1 cellular context compared by ENCODE assay signal in the genomic region with DNA sequence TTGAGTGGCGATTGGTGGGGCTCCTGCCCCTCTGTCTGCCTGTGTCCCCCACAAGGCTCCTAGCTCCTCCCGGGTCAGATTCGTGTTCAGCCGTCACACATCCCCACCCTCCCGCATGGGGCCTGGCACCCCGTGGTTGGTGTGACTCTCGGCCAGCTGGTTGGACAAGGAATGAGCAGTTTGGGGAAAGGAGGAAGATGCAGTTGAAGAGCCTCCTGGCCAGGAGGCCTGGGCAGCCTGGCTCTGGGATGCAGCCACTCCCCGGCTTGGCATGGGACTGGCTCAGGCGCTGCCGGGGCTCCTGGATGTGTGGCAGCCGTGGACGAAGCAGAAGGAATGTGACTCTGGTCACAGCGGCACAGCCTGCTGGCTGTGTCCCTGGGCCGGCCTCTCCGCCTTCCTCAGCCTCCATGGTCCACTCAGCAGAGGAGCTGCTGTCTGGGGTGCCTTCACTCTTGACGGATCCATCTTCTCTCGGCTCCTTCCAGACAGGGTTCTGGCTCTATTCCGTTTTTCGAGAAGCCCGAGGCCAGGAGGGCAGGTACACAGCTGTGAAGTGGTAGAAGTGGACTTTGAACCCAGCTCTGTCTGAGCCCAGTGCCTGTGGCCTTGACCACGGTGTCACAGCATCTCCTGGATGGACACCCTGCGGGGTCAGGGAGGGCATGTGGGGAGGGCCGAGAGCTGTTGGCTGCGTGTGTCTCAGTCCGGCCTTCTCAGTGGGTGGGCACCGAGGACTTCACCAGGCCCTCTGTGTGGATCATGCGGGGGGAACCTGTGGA.
TF ChIP-seq lines count a peak whose summit lies in the region.

No MANE protein-coding gene starts in this region.

TF ChIP-seq in HepG2, 621 proteins besides CTCF, POLR2A, EP300 and RAD21 (continued from another document and continues in another):
- TF ChIP-seq, protein P1, sequence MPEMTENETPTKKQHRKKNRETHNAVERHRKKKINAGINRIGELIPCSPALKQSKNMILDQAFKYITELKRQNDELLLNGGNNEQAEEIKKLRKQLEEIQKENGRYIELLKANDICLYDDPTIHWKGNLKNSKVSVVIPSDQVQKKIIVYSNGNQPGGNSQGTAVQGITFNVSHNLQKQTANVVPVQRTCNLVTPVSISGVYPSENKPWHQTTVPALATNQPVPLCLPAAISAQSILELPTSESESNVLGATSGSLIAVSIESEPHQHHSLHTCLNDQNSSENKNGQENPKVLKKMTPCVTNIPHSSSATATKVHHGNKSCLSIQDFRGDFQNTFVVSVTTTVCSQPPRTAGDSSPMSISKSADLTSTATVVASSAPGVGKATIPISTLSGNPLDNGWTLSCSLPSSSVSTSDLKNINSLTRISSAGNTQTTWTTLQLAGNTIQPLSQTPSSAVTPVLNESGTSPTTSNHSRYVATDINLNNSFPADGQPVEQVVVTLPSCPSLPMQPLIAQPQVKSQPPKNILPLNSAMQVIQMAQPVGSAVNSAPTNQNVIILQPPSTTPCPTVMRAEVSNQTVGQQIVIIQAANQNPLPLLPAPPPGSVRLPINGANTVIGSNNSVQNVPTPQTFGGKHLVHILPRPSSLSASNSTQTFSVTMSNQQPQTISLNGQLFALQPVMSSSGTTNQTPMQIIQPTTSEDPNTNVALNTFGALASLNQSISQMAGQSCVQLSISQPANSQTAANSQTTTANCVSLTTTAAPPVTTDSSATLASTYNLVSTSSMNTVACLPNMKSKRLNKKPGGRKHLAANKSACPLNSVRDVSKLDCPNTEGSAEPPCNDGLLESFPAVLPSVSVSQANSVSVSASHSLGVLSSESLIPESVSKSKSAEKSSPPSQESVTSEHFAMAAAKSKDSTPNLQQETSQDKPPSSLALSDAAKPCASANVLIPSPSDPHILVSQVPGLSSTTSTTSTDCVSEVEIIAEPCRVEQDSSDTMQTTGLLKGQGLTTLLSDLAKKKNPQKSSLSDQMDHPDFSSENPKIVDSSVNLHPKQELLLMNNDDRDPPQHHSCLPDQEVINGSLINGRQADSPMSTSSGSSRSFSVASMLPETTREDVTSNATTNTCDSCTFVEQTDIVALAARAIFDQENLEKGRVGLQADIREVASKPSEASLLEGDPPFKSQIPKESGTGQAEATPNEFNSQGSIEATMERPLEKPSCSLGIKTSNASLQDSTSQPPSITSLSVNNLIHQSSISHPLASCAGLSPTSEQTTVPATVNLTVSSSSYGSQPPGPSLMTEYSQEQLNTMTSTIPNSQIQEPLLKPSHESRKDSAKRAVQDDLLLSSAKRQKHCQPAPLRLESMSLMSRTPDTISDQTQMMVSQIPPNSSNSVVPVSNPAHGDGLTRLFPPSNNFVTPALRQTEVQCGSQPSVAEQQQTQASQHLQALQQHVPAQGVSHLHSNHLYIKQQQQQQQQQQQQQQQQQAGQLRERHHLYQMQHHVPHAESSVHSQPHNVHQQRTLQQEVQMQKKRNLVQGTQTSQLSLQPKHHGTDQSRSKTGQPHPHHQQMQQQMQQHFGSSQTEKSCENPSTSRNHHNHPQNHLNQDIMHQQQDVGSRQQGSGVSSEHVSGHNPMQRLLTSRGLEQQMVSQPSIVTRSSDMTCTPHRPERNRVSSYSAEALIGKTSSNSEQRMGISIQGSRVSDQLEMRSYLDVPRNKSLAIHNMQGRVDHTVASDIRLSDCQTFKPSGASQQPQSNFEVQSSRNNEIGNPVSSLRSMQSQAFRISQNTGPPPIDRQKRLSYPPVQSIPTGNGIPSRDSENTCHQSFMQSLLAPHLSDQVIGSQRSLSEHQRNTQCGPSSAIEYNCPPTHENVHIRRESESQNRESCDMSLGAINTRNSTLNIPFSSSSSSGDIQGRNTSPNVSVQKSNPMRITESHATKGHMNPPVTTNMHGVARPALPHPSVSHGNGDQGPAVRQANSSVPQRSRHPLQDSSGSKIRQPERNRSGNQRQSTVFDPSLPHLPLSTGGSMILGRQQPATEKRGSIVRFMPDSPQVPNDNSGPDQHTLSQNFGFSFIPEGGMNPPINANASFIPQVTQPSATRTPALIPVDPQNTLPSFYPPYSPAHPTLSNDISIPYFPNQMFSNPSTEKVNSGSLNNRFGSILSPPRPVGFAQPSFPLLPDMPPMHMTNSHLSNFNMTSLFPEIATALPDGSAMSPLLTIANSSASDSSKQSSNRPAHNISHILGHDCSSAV (CRISPR knock-in tag; IDR thresholded peaks at IDR 0.05; ENCODE audit: borderline replicate concordance): no peak
- TF ChIP-seq ZFP37 (CRISPR knock-in tag; IDR thresholded peaks at IDR 0.05; ENCODE audit: borderline replicate concordance): no peak
- TF ChIP-seq, protein P2, sequence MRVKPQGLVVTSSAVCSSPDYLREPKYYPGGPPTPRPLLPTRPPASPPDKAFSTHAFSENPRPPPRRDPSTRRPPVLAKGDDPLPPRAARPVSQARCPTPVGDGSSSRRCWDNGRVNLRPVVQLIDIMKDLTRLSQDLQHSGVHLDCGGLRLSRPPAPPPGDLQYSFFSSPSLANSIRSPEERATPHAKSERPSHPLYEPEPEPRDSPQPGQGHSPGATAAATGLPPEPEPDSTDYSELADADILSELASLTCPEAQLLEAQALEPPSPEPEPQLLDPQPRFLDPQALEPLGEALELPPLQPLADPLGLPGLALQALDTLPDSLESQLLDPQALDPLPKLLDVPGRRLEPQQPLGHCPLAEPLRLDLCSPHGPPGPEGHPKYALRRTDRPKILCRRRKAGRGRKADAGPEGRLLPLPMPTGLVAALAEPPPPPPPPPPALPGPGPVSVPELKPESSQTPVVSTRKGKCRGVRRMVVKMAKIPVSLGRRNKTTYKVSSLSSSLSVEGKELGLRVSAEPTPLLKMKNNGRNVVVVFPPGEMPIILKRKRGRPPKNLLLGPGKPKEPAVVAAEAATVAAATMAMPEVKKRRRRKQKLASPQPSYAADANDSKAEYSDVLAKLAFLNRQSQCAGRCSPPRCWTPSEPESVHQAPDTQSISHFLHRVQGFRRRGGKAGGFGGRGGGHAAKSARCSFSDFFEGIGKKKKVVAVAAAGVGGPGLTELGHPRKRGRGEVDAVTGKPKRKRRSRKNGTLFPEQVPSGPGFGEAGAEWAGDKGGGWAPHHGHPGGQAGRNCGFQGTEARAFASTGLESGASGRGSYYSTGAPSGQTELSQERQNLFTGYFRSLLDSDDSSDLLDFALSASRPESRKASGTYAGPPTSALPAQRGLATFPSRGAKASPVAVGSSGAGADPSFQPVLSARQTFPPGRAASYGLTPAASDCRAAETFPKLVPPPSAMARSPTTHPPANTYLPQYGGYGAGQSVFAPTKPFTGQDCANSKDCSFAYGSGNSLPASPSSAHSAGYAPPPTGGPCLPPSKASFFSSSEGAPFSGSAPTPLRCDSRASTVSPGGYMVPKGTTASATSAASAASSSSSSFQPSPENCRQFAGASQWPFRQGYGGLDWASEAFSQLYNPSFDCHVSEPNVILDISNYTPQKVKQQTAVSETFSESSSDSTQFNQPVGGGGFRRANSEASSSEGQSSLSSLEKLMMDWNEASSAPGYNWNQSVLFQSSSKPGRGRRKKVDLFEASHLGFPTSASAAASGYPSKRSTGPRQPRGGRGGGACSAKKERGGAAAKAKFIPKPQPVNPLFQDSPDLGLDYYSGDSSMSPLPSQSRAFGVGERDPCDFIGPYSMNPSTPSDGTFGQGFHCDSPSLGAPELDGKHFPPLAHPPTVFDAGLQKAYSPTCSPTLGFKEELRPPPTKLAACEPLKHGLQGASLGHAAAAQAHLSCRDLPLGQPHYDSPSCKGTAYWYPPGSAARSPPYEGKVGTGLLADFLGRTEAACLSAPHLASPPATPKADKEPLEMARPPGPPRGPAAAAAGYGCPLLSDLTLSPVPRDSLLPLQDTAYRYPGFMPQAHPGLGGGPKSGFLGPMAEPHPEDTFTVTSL (CRISPR knock-in tag; IDR thresholded peaks at IDR 0.05; ENCODE audit: borderline replicate concordance): 0 out of 2 replicates have a peak, but pooled peaks have one; percentile 44
- TF ChIP-seq, protein P3, sequence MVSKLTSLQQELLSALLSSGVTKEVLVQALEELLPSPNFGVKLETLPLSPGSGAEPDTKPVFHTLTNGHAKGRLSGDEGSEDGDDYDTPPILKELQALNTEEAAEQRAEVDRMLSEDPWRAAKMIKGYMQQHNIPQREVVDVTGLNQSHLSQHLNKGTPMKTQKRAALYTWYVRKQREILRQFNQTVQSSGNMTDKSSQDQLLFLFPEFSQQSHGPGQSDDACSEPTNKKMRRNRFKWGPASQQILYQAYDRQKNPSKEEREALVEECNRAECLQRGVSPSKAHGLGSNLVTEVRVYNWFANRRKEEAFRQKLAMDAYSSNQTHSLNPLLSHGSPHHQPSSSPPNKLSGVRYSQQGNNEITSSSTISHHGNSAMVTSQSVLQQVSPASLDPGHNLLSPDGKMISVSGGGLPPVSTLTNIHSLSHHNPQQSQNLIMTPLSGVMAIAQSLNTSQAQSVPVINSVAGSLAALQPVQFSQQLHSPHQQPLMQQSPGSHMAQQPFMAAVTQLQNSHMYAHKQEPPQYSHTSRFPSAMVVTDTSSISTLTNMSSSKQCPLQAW (CRISPR knock-in tag; IDR thresholded peaks at IDR 0.05): 0 out of 2 replicates have a peak, but pooled peaks have one; percentile 56
- 0 out of 2 replicates have a peak, but pooled peaks have one; percentile 42 for TF ChIP-seq PAF1 (CRISPR knock-in tag; IDR thresholded peaks at IDR 0.05)
- TF ChIP-seq, protein P4, sequence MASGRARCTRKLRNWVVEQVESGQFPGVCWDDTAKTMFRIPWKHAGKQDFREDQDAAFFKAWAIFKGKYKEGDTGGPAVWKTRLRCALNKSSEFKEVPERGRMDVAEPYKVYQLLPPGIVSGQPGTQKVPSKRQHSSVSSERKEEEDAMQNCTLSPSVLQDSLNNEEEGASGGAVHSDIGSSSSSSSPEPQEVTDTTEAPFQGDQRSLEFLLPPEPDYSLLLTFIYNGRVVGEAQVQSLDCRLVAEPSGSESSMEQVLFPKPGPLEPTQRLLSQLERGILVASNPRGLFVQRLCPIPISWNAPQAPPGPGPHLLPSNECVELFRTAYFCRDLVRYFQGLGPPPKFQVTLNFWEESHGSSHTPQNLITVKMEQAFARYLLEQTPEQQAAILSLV (CRISPR knock-in tag; IDR thresholded peaks at IDR 0.05; ENCODE audit: borderline replicate concordance): 0 out of 2 replicates have a peak, but pooled peaks have one; percentile 27
- TF ChIP-seq ZNF781 (CRISPR knock-in tag; IDR thresholded peaks at IDR 0.05; ENCODE audit: borderline replicate concordance, not compliant biosample characterization): no peak
- peak; percentile 96 for TF ChIP-seq ESRRA (CRISPR knock-in tag; IDR thresholded peaks at IDR 0.05; ENCODE audit: low read depth)
- TF ChIP-seq NFKB2 (CRISPR knock-in tag; IDR thresholded peaks at IDR 0.05; ENCODE audit: borderline replicate concordance): peak; percentile 28; the same call in 1 of the 2 replicates
- TF ChIP-seq KLF12 (CRISPR knock-in tag; IDR thresholded peaks at IDR 0.05; ENCODE audit: borderline replicate concordance): 0 out of 2 replicates have a peak, but pooled peaks have one; percentile 54
- TF ChIP-seq U2AF2 (IDR thresholded peaks at IDR 0.05; ENCODE audit: low read depth, low read length): no peak
- no peak for TF ChIP-seq ZNF468 (CRISPR knock-in tag; IDR thresholded peaks at IDR 0.05)
- no peak for TF ChIP-seq GTF2F1 (IDR thresholded peaks at IDR 0.05; ENCODE audit: low read length)
- no peak for TF ChIP-seq MTF2 (CRISPR knock-in tag; IDR thresholded peaks at IDR 0.05; ENCODE audit: borderline replicate concordance)
- no peak for TF ChIP-seq NBN (conservative IDR thresholded peaks at IDR 0.05)
- TF ChIP-seq, protein P5, sequence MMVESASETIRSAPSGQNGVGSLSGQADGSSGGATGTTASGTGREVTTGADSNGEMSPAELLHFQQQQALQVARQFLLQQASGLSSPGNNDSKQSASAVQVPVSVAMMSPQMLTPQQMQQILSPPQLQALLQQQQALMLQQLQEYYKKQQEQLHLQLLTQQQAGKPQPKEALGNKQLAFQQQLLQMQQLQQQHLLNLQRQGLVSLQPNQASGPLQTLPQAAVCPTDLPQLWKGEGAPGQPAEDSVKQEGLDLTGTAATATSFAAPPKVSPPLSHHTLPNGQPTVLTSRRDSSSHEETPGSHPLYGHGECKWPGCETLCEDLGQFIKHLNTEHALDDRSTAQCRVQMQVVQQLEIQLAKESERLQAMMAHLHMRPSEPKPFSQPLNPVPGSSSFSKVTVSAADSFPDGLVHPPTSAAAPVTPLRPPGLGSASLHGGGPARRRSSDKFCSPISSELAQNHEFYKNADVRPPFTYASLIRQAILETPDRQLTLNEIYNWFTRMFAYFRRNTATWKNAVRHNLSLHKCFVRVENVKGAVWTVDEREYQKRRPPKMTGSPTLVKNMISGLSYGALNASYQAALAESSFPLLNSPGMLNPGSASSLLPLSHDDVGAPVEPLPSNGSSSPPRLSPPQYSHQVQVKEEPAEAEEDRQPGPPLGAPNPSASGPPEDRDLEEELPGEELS (CRISPR knock-in tag; IDR thresholded peaks at IDR 0.05): peak; percentile 72
- TF ChIP-seq SMARCE1 (IDR thresholded peaks at IDR 0.05; ENCODE audit: borderline replicate concordance): no peak
- no peak for TF ChIP-seq ZNF83 (CRISPR knock-in tag; IDR thresholded peaks at IDR 0.05; ENCODE audit: borderline replicate concordance)
- TF ChIP-seq NR2F2 (IDR thresholded peaks at IDR 0.05; ENCODE audit: borderline replicate concordance, low read depth): peak; percentile 95
- peak; percentile 58; the same call in 1 of the 2 replicates for TF ChIP-seq ZNF776 (CRISPR knock-in tag; IDR thresholded peaks at IDR 0.05)
- TF ChIP-seq, protein P6, sequence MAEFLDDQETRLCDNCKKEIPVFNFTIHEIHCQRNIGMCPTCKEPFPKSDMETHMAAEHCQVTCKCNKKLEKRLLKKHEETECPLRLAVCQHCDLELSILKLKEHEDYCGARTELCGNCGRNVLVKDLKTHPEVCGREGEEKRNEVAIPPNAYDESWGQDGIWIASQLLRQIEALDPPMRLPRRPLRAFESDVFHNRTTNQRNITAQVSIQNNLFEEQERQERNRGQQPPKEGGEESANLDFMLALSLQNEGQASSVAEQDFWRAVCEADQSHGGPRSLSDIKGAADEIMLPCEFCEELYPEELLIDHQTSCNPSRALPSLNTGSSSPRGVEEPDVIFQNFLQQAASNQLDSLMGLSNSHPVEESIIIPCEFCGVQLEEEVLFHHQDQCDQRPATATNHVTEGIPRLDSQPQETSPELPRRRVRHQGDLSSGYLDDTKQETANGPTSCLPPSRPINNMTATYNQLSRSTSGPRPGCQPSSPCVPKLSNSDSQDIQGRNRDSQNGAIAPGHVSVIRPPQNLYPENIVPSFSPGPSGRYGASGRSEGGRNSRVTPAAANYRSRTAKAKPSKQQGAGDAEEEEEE (CRISPR knock-in tag; IDR thresholded peaks at IDR 0.05; ENCODE audit: borderline replicate concordance): peak; percentile 32; the same call in 1 of the 2 replicates
- peak; percentile 55; the same call in 1 of the 2 replicates for TF ChIP-seq ZKSCAN8 (CRISPR knock-in tag; IDR thresholded peaks at IDR 0.05; ENCODE audit: borderline replicate concordance)
- TF ChIP-seq ZNF180 (CRISPR knock-in tag; IDR thresholded peaks at IDR 0.05; ENCODE audit: borderline replicate concordance, low read depth): no peak
- no peak for TF ChIP-seq FOXP1 (IDR thresholded peaks at IDR 0.05)
- peak; percentile 62 for TF ChIP-seq FOXP1 (CRISPR knock-in tag; IDR thresholded peaks at IDR 0.05)
